ENCODE assay signal across 8 cellular contexts in genomic region chr4:1711906-1712215, GRCh38. TPM values are rescaled to one million over a fixed set of nuclear protein-coding genes. Genes with fewer than 3 reads are reported as not detected.
A peak's percentile ranks its signal among the peaks of the same experiment; 100 is the strongest.
DNase-seq lines count a peak whose midpoint lies in the region; ATAC-seq and TF ChIP-seq lines count a peak whose summit lies in the region.

No MANE protein-coding gene starts in this region.

- CTCF ChIA-PET in A673 (lab: Charles Lee) (interaction anchor here (1.0 kb wide), 1 partner anchor 18 kb away, joined by 5 read pairs; no protein-coding TSS in a partner anchor), T-cell (lab: Charles Lee) (interaction anchor here in 1 of 2 donors (1.3 to 1.6 kb wide), 3 partner anchors 9 to 18 kb away, joined by 5 to 14 read pairs (median 8); partner anchors contain the start of genes TACC3 and TMEM129)

- no peak overlapping the region for H3K27ac Mint-ChIP-seq in T-cell

- intact Hi-C loops in A673 (cut with micrococcal nuclease; ENCODE audit: unreplicated experiment) (no loop called here), sciatic nerve (cut with DNase I) (no loop called here)

- DNase-seq in A673 (ENCODE audit: low spot score) (peak; percentile 36), T-cell (no peak), foreskin fibroblast (peak; percentile 37 to 69), sciatic nerve (ENCODE audit: low spot score) (no peak), MV-4-11 (lab: John Stamatoyannopoulos, UW) (no peak)
- no peak for DNase-seq in central memory CD4-positive, alpha-beta T cell
- no peak for DNase-seq in stimulated activated CD4-positive, alpha-beta T cell treated with anti-CD3 and anti-CD28 coated beads, Interleukin-4, amount 100 ng/mL, for 1 hour

- peaks cover 25% of the 10 kb centered on the region for H3K36me3 ChIP-seq in A673 (ENCODE audit: insufficient read depth, low read length, poor library complexity, severe bottlenecking)

- H3K27me3 ChIP-seq in A673 (replicated peaks; ENCODE audit: insufficient read depth, low read depth, low read length, poor library complexity) = no peaks in the 10 kb centered on the region

- H3K4me1 Mint-ChIP-seq in T-cell = peaks cover 49 to 71% (median 65%) of the 10 kb centered on the region in 3 donors

- no TSS peak for BruUV-seq in A673 (replicated peaks; lab: Mats Ljungman, UMichigan)

- POLR2A ChIA-PET in A673 (lab: Charles Lee; ENCODE audit: low non-redundant PET) (interaction anchor here (0.6 to 0.7 kb wide), 2 partner anchors 9 to 15 kb away, joined by 3 to 4 read pairs; partner anchors contain the start of genes TACC3 and TMEM129), T-cell (lab: Charles Lee) (interaction anchor here (0.5 to 1.0 kb wide), 7 partner anchors 9 to 75 kb away, joined by 3 to 14 read pairs (median 4); partner anchors contain the start of genes TMEM129 (in 2 of the 2) and TACC3 (in 1 of the 2))

- peaks cover 14% of the 10 kb centered on the region for H3K36me3 Mint-ChIP-seq in T-cell

- H3K4me3 ChIP-seq in A673 (ENCODE audit: low read depth, low read length, poor library complexity, severe bottlenecking) (peak overlapping the region; percentile 85), foreskin fibroblast (ENCODE audit: low read depth in 1 of 2, low read length in 2 of 2) (peak overlapping the region; percentile 83 to 91)

- H3K27ac ChIP-seq in A673 (ENCODE audit: low read depth, low read length, poor library complexity, severe bottlenecking) = peak overlapping the region; percentile 100

- H3K27me3 Mint-ChIP-seq in T-cell = no peaks in the 10 kb centered on the region

- no peaks in the 10 kb centered on the region for H3K9me3 ChIP-seq in A673 (ENCODE audit: low read depth, low read length, poor library complexity, severe bottlenecking)

- peak; percentile 7 for ATAC-seq in GM21529 (IDR thresholded peaks at IDR 0.05; ENCODE audit: unreplicated experiment)
- ATAC-seq in T-cell (replicated peaks in 1 of 4) = peak; percentile 29 to 43 (median 38)
- ATAC-seq in sciatic nerve = peak; percentile 9

- H3K4me3 Mint-ChIP-seq in T-cell = peak overlapping the region; percentile 87 to 96 (median 93)

- peaks cover 24% of the 10 kb centered on the region for H3K4me1 ChIP-seq in A673 (ENCODE audit: insufficient read depth, low read length, poor library complexity, severe bottlenecking)

- H3K9me3 Mint-ChIP-seq in T-cell = no peaks in the 10 kb centered on the region

- TF ChIP-seq CTCF in A673 (conservative IDR thresholded peaks at IDR 0.05; ENCODE audit: low read depth, low read length) = no peak
- no peak for TF ChIP-seq CTCF in foreskin fibroblast (IDR thresholded peaks at IDR 0.05; ENCODE audit: low read depth, low read length)

RNA-seq across cellular contexts. Expression of gene SLBP, which starts 0.3 kb away (rescaled TPM):
- 85.5 and 89.5 TPM in 2 replicates for total RNA-seq in A673 (2021)
- total RNA-seq in T-cell = 10 to 100 TPM; 30.1 to 42.3 (median 36.1) TPM
- total RNA-seq in sciatic nerve = 23.2 TPM

RNA-seq across cellular contexts. Expression of gene TMEM129, which starts 9.3 kb away (rescaled TPM):
- total RNA-seq in A673 (2021) (28.8 and 33.4 TPM in 2 replicates), T-cell (10 to 100 TPM; 22.9 to 49.4 (median 46.3) TPM), sciatic nerve (24.1 TPM)

RNA-seq across cellular contexts. Expression of gene TACC3, which starts 9.5 kb away (rescaled TPM):
- total RNA-seq in A673 (2021) = 224 and 246 TPM in 2 replicates
- 100 to 1,000 TPM; 100 to 138 (median 127) TPM for total RNA-seq in T-cell
- total RNA-seq in sciatic nerve = 9.9 TPM

RNA-seq across cellular contexts. Expression of gene FAM53A, which starts 27.7 kb away (rescaled TPM):
- total RNA-seq in A673 (2021) = 1.6 and 3.1 TPM in 2 replicates
- total RNA-seq in T-cell = 1 to 10 TPM; 1.4 to 3.0 (median 1.9) TPM
- 1.9 TPM for total RNA-seq in sciatic nerve

Comparison
In these comparisons a context has a peak if more than half of its experiments do, and no peak if none do; other contexts are left out.
1. DNase-seq: peak in A673 (single experiment) and foreskin fibroblast (2 of 2); none in T-cell (0 of 34), sciatic nerve (single experiment), MV-4-11 (single experiment), central memory CD4-positive, alpha-beta T cell (single experiment) and stimulated activated CD4-positive, alpha-beta T cell treated with anti-CD3 and anti-CD28 coated beads, Interleukin-4, amount 100 ng/mL, for 1 hour (single experiment).
2. Peak in every context shown above with its lines, with median percentiles within 50 percentile points of each other: ATAC-seq.